ENCODE assay signal across 8 cellular contexts in the genomic region with DNA sequence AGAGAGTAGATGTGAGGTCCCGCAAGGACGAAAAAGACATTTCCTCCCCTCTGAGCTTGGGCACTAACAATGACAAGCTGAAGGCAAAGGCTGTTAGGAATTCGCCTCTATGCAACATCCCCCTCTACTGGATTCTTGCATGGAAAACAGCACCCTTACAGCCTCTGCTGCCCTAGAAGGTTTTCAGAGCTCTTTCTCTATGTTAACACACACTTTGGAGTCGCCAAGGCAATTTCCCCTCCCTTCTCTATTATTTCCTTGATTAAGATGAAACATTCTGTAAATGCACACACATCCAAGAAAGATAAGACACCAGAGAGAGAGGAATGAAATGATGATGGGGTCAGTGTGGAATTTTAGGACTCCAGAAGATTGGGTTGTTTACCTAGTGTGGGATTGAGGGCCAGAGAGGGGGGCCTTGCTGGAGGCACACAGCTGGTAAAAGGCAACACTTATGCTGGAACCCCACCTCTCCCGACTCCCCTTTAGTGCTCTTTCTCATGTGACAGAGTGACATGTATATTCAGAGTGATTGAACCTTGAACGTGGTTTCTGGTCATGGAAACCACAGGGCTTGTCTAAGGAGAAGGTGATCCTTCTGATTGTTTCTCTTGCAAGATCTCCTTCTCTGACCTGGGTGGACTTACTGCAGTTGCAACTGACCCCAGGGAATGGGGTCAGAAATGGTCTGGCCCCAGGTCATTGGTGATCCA.
A peak's percentile ranks its signal among the peaks of the same experiment; 100 is the strongest.
DNase-seq lines count a peak whose midpoint lies in the region; ATAC-seq and TF ChIP-seq lines count a peak whose summit lies in the region.

No MANE protein-coding gene starts in this region.

- POLR2A ChIA-PET in activated CD4-positive, alpha-beta memory T cell treated with anti-CD3 and anti-CD28 coated beads, Interleukin-2, amount 10 ng/mL, durations not matched to agents 7 days and 5 days (lab: Charles Lee), result interaction anchor here (0.6 to 2.4 kb wide), 21 partner anchors 23 to 1084 kb away, joined by 3 to 27 read pairs (median 4); a partner anchor contains a TSS

- H3K4me3 Mint-ChIP-seq in activated CD4-positive, alpha-beta memory T cell treated with anti-CD3 and anti-CD28 coated beads, Interleukin-2, amount 10 ng/mL, durations not matched to agents 7 days and 5 days, result no peak overlapping the region
- no peak overlapping the region for H3K4me3 Mint-ChIP-seq in endothelial cell (ENCODE audit: unreplicated experiment)

- TF ChIP-seq CTCF in endothelial cell (IDR thresholded peaks at IDR 0.05; ENCODE audit: unreplicated experiment) (no peak), upper lobe of left lung (IDR thresholded peaks at IDR 0.05) (peak; percentile 48 to 79 (median 70))

- no peaks in the 10 kb centered on the region for H3K9me3 Mint-ChIP-seq in activated CD4-positive, alpha-beta memory T cell treated with anti-CD3 and anti-CD28 coated beads, Interleukin-2, amount 10 ng/mL, durations not matched to agents 7 days and 5 days
- H3K9me3 Mint-ChIP-seq in endothelial cell (ENCODE audit: unreplicated experiment), result no peaks in the 10 kb centered on the region

- peaks cover 3 to 12% (median 6%) of the 10 kb centered on the region in 4 donors for H3K4me1 ChIP-seq in upper lobe of left lung

- no peak for TF ChIP-seq EP300 in upper lobe of left lung (IDR thresholded peaks at IDR 0.05)

- no peaks in the 10 kb centered on the region for H3K36me3 Mint-ChIP-seq in activated CD4-positive, alpha-beta memory T cell treated with anti-CD3 and anti-CD28 coated beads, Interleukin-2, amount 10 ng/mL, durations not matched to agents 7 days and 5 days (ENCODE audit: low read depth)
- no peaks in the 10 kb centered on the region for H3K36me3 Mint-ChIP-seq in endothelial cell (ENCODE audit: low read depth, unreplicated experiment)

- H3K27ac ChIP-seq in upper lobe of left lung, result no peak overlapping the region

- TF ChIP-seq POLR2A in upper lobe of left lung (IDR thresholded peaks at IDR 0.05), result no peak

- peak overlapping the region; percentile 75 for H3K27ac Mint-ChIP-seq in activated CD4-positive, alpha-beta memory T cell treated with anti-CD3 and anti-CD28 coated beads, Interleukin-2, amount 10 ng/mL, durations not matched to agents 7 days and 5 days
- no peak overlapping the region for H3K27ac Mint-ChIP-seq in endothelial cell (ENCODE audit: unreplicated experiment)

- 5 to 18% methylated on average over 5 to 6 of the region's 6 CpGs for whole genome bisulfite sequencing in upper lobe of left lung, 2 donors

- no peaks in the 10 kb centered on the region for H3K9me3 ChIP-seq in upper lobe of left lung

- CTCF ChIA-PET in activated CD4-positive, alpha-beta memory T cell treated with anti-CD3 and anti-CD28 coated beads, Interleukin-2, amount 10 ng/mL, durations not matched to agents 7 days and 5 days (lab: Charles Lee), result interaction anchor here (0.6 to 2.3 kb wide), 66 partner anchors 8 to 1239 kb away, joined by 3 to 28 read pairs (median 4); a partner anchor contains a TSS

- ATAC-seq in HG03196 (IDR thresholded peaks at IDR 0.05; ENCODE audit: unreplicated experiment) (peak; percentile 33), upper lobe of left lung (ENCODE audit: low FRiP score in 2 of 2) (peak; percentile 82 to 87)

- no peaks in the 10 kb centered on the region for H3K36me3 ChIP-seq in upper lobe of left lung

- DNase-seq in activated CD4-positive, CD25-positive, alpha-beta regulatory T cell treated with anti-CD3 and anti-CD28 coated beads, Interleukin-2, amount 50 U/mL, for 16 hours (ENCODE audit: low read depth, low spot score), result peak; percentile 18
- no peak for DNase-seq in activated CD4-positive, CD25-positive, alpha-beta regulatory T cell treated with anti-CD3 and anti-CD28 coated beads, Interleukin-2, amount 50 U/mL, for 72 hours
- DNase-seq in NCI-H748 treated with DMSO at 0.1 percent for 48 hours (lab: John Stamatoyannopoulos, UW) (peak; percentile 72), endothelial cell (ENCODE audit: low spot score) (peak; percentile 62), middle frontal gyrus (ENCODE audit: extremely low spot score, low spot score) (peak; percentile 70), upper lobe of left lung (peak in 1 of 2 donors; percentile 52)
- peak; percentile 64 for DNase-seq in activated CD4-positive, alpha-beta memory T cell treated with anti-CD3 and anti-CD28 coated beads, Interleukin-2, amount 10 ng/mL, durations not matched to agents 7 days and 5 days

- H3K4me3 ChIP-seq in upper lobe of left lung, result no peak overlapping the region

- no peaks in the 10 kb centered on the region for H3K27me3 Mint-ChIP-seq in activated CD4-positive, alpha-beta memory T cell treated with anti-CD3 and anti-CD28 coated beads, Interleukin-2, amount 10 ng/mL, durations not matched to agents 7 days and 5 days
- H3K27me3 Mint-ChIP-seq in endothelial cell (ENCODE audit: unreplicated experiment), result no peaks in the 10 kb centered on the region

- peaks cover 41% of the 10 kb centered on the region for H3K4me1 Mint-ChIP-seq in activated CD4-positive, alpha-beta memory T cell treated with anti-CD3 and anti-CD28 coated beads, Interleukin-2, amount 10 ng/mL, durations not matched to agents 7 days and 5 days
- H3K4me1 Mint-ChIP-seq in endothelial cell (ENCODE audit: unreplicated experiment), result peaks cover 16% of the 10 kb centered on the region

- H3K27me3 ChIP-seq in upper lobe of left lung, result no peaks in the 10 kb centered on the region
